Comparison of ENCODE assay signal across 1 cellular context in genomic region chr5:83563631-83564030, GRCh38.
TF ChIP-seq lines count a peak whose summit lies in the region.

No MANE protein-coding gene starts in this region.

TF ChIP-seq in HepG2, 621 proteins besides CTCF, POLR2A, EP300 and RAD21 (continued from another document):
- TF ChIP-seq ZNF646 (CRISPR knock-in tag; IDR thresholded peaks at IDR 0.05) (no peak), SOX6 (IDR thresholded peaks at IDR 0.05) (no peak), SOX6 (CRISPR knock-in tag; IDR thresholded peaks at IDR 0.05) (peak; percentile 90), SKI (IDR thresholded peaks at IDR 0.05; ENCODE audit: partially characterized antibody) (peak; percentile 49), SMAD3 (CRISPR knock-in tag; IDR thresholded peaks at IDR 0.05) (peak; percentile 77; the same call in 1 of the 2 replicates), RXRB (CRISPR knock-in tag; IDR thresholded peaks at IDR 0.05; ENCODE audit: borderline replicate concordance) (peak; percentile 76), FOSL2 (CRISPR knock-in tag; IDR thresholded peaks at IDR 0.05) (peak; percentile 99), ZBTB25 (CRISPR knock-in tag; IDR thresholded peaks at IDR 0.05) (0 out of 2 replicates have a peak, but pooled peaks have one; percentile 14), LCORL (IDR thresholded peaks at IDR 0.05) (no peak), LCORL (CRISPR knock-in tag; IDR thresholded peaks at IDR 0.05) (0 out of 2 replicates have a peak, but pooled peaks have one; percentile 26), FOXP4 (CRISPR knock-in tag; IDR thresholded peaks at IDR 0.05) (peak; percentile 81), ARNT2 (CRISPR knock-in tag; IDR thresholded peaks at IDR 0.05; ENCODE audit: low read depth) (0 out of 2 replicates have a peak, but pooled peaks have one; percentile 19), SALL1 (CRISPR knock-in tag; IDR thresholded peaks at IDR 0.05) (peak; percentile 45; the same call in 1 of the 2 replicates), THRA (CRISPR knock-in tag; IDR thresholded peaks at IDR 0.05; ENCODE audit: borderline replicate concordance) (peak; percentile 88), MXD3 (CRISPR knock-in tag; IDR thresholded peaks at IDR 0.05) (no peak), YEATS4 (CRISPR knock-in tag; IDR thresholded peaks at IDR 0.05; ENCODE audit: borderline replicate concordance) (no peak), STAT6 (CRISPR knock-in tag; IDR thresholded peaks at IDR 0.05; ENCODE audit: borderline replicate concordance) (peak; percentile 70; the same call in 1 of the 2 replicates), NCOA2 (CRISPR knock-in tag; IDR thresholded peaks at IDR 0.05) (peak; percentile 84), HMG20A (CRISPR knock-in tag; IDR thresholded peaks at IDR 0.05; ENCODE audit: borderline replicate concordance) (peak; percentile 90; the same call in 1 of the 2 replicates), PAXIP1 (CRISPR knock-in tag; conservative IDR thresholded peaks at IDR 0.05) (0 out of 2 replicates have a peak, but pooled peaks have one; percentile 35), SOX13 (IDR thresholded peaks at IDR 0.05) (no peak), SOX13 (CRISPR knock-in tag; conservative IDR thresholded peaks at IDR 0.05 in 1 of 2, IDR thresholded peaks at IDR 0.05 in 1 of 2) (peak in 1 of 2 experiments; percentile 77; a peak in 2 of 4 replicates), ZBTB26 (CRISPR knock-in tag; IDR thresholded peaks at IDR 0.05; ENCODE audit: borderline replicate concordance) (peak; percentile 96), PHF21A (CRISPR knock-in tag; IDR thresholded peaks at IDR 0.05) (peak; percentile 32; the same call in 1 of the 2 replicates), PAF1 (CRISPR knock-in tag; IDR thresholded peaks at IDR 0.05) (no peak), CREB3 (CRISPR knock-in tag; IDR thresholded peaks at IDR 0.05) (no peak), FOXA3 (CRISPR knock-in tag; IDR thresholded peaks at IDR 0.05) (peak; percentile 88), ZNF34 (CRISPR knock-in tag; IDR thresholded peaks at IDR 0.05; ENCODE audit: borderline replicate concordance) (no peak), HNF4A (CRISPR knock-in tag; IDR thresholded peaks at IDR 0.05) (0 out of 2 replicates have a peak, but pooled peaks have one; percentile 5), CHD2 (IDR thresholded peaks at IDR 0.05; ENCODE audit: low read depth, low read length) (no peak), RARA (CRISPR knock-in tag; IDR thresholded peaks at IDR 0.05) (peak; percentile 78), ZNF691 (CRISPR knock-in tag; IDR thresholded peaks at IDR 0.05; ENCODE audit: borderline replicate concordance, low read depth) (no peak), NR2F1 (CRISPR knock-in tag; IDR thresholded peaks at IDR 0.05) (peak; percentile 54 to 82; a peak in 3 of 4 replicates), TCF7 (IDR thresholded peaks at IDR 0.05; ENCODE audit: low read depth) (peak; percentile 59; the same call in 1 of the 2 replicates)
